In genomic region chr1:20521960-20522861, GRCh38 we compare ENCODE assay signal across 8 cellular contexts. TPM values are rescaled to one million over a fixed set of nuclear protein-coding genes. Genes with fewer than 3 reads are reported as not detected.
A peak's percentile ranks its signal among the peaks of the same experiment; 100 is the strongest.
DNase-seq lines count a peak whose midpoint lies in the region; ATAC-seq and TF ChIP-seq lines count a peak whose summit lies in the region.

No MANE protein-coding gene starts in this region.

- H3K9ac ChIP-seq in rectal smooth muscle tissue (ENCODE audit: low read length) = no peak overlapping the region

- DNase-seq in GM04504 (ENCODE audit: low read depth) = peak; percentile 51
- peak; percentile 76 for DNase-seq in NCI-H128 (lab: John Stamatoyannopoulos, UW; ENCODE audit: unreplicated experiment)
- peak; percentile 56 for DNase-seq in T follicular helper cell (ENCODE audit: low read depth)
- peak; percentile 63 for DNase-seq in amniotic epithelial cell (ENCODE audit: low read depth)
- peak; percentile 87 for DNase-seq in right atrium auricular region (ENCODE audit: low spot score)

- H3K4me1 ChIP-seq in right atrium auricular region (peaks cover 0 to 3% of the 10 kb centered on the region in 2 donors), rectal smooth muscle tissue (ENCODE audit: control insufficient read depth, insufficient read depth, low read length) (peaks cover 3% of the 10 kb centered on the region)

- H3K4me3 ChIP-seq in right atrium auricular region = peak overlapping the region; percentile 2 to 28
- peak overlapping the region; percentile 24 for H3K4me3 ChIP-seq in rectal smooth muscle tissue (ENCODE audit: low read length)

- TF ChIP-seq CTCF in right atrium auricular region (IDR thresholded peaks at IDR 0.05) = peak; percentile 83 to 94

- H3K27me3 ChIP-seq in right atrium auricular region (no peaks in the 10 kb centered on the region), rectal smooth muscle tissue (ENCODE audit: control insufficient read depth, insufficient read depth, low read length) (peaks cover 4% of the 10 kb centered on the region)

- H3K9me3 ChIP-seq in right atrium auricular region = no peaks in the 10 kb centered on the region

- H3K27ac ChIP-seq in right atrium auricular region = no peak overlapping the region
- no peak overlapping the region for H3K27ac ChIP-seq in rectal smooth muscle tissue (ENCODE audit: low read depth, low read length)

- H3K36me3 ChIP-seq in right atrium auricular region (no peaks in the 10 kb centered on the region), rectal smooth muscle tissue (ENCODE audit: control insufficient read depth, insufficient read depth, low read length) (no peaks in the 10 kb centered on the region)

- ATAC-seq in GM21528 (IDR thresholded peaks at IDR 0.05; ENCODE audit: low FRiP score, unreplicated experiment) (no peak), HG03571 (IDR thresholded peaks at IDR 0.05; ENCODE audit: unreplicated experiment) (no peak)

RNA-seq across cellular contexts. Expression of gene MUL1, which starts 14.3 kb away (rescaled TPM):
- 10 to 100 TPM; 37.3 to 47.8 TPM for total RNA-seq in right atrium auricular region

RNA-seq across cellular contexts. Expression of gene FAM43B, which starts 30.2 kb away (rescaled TPM):
- total RNA-seq in right atrium auricular region = 1 to 10 TPM; 1.4 to 1.7 TPM

RNA-seq across cellular contexts. Expression of gene CAMK2N1, which starts 36.2 kb away (rescaled TPM):
- 10 to 100 TPM in 1 of 2 donors, 1 to 10 TPM in 1; 5.3 to 13.4 TPM for total RNA-seq in right atrium auricular region
